Comparison of ENCODE assay signal across 8 cellular contexts in genomic region chr16:4373909-4374742, GRCh38. TPM values are rescaled to one million over a fixed set of nuclear protein-coding genes. Genes with fewer than 3 reads are reported as not detected.
DNase-seq lines count a peak whose midpoint lies in the region; ATAC-seq and TF ChIP-seq lines count a peak whose summit lies in the region.

No MANE protein-coding gene starts in this region.

- no peak overlapping the region for H3K27ac Mint-ChIP-seq in activated T-cell treated with anti-CD3 and anti-CD28 coated beads, Interleukin-2, amount 50 U/mL, for 72 hours

- no peaks in the 10 kb centered on the region for H3K36me3 Mint-ChIP-seq in activated T-cell treated with anti-CD3 and anti-CD28 coated beads, Interleukin-2, amount 50 U/mL, for 72 hours (ENCODE audit: insufficient read depth in 2 of 2)

- no peaks in the 10 kb centered on the region for H3K9me3 Mint-ChIP-seq in activated T-cell treated with anti-CD3 and anti-CD28 coated beads, Interleukin-2, amount 50 U/mL, for 72 hours

- no peak overlapping the region for H3K4me3 Mint-ChIP-seq in activated T-cell treated with anti-CD3 and anti-CD28 coated beads, Interleukin-2, amount 50 U/mL, for 72 hours

- no peak for TF ChIP-seq CTCF in fibroblast of pulmonary artery (IDR thresholded peaks at IDR 0.05; ENCODE audit: low read length, missing control alignments)

- H3K4me3 ChIP-seq in SJCRH30 (no peak overlapping the region), fibroblast of pulmonary artery (replicated peaks; ENCODE audit: low read depth, low read length) (peak overlapping the region; percentile 97)

- H3K27ac ChIP-seq in SJCRH30, result no peak overlapping the region; the same call in 1 of the 2 replicates

- H3K27me3 Mint-ChIP-seq in activated T-cell treated with anti-CD3 and anti-CD28 coated beads, Interleukin-2, amount 50 U/mL, for 72 hours (ENCODE audit: low read depth), result no peaks in the 10 kb centered on the region

- ATAC-seq in GM21381 (IDR thresholded peaks at IDR 0.05; ENCODE audit: unreplicated experiment), result no peak
- ATAC-seq in activated T-cell treated with anti-CD3 and anti-CD28 coated beads, Interleukin-2, amount 50 U/mL, for 72 hours (replicated peaks in 1 of 2), result no peak

- H3K9me3 ChIP-seq in SJCRH30 (replicated peaks), result no peaks in the 10 kb centered on the region

- H3K4me1 Mint-ChIP-seq in activated T-cell treated with anti-CD3 and anti-CD28 coated beads, Interleukin-2, amount 50 U/mL, for 72 hours (ENCODE audit: low read depth), result peaks cover 7% of the 10 kb centered on the region

- H3K27me3 ChIP-seq in SJCRH30, result no peaks in the 10 kb centered on the region

- H3K36me3 ChIP-seq in SJCRH30, result no peaks in the 10 kb centered on the region

- DNase-seq in C1 segment of cervical spinal cord (lab: John Stamatoyannopoulos, UW) (peak in 10 of 14 donors; percentile 16 to 73 (median 54)), SJCRH30 (peak; percentile 47 to 57), fibroblast of pulmonary artery (ENCODE audit: low read depth) (peak; percentile 96), non-pigmented ciliary epithelial cell (ENCODE audit: low read depth) (peak; percentile 76), NCI-H2107 (lab: John Stamatoyannopoulos, UW) (no peak)
- no peak for DNase-seq in activated CD4-positive, CD25-positive, alpha-beta regulatory T cell treated with anti-CD3 and anti-CD28 coated beads, Interleukin-2, amount 50 U/mL, for 72 hours
- DNase-seq in activated T-cell treated with anti-CD3 and anti-CD28 coated beads, Interleukin-2, amount 50 U/mL, for 72 hours, result no peak

- peaks cover 38% of the 10 kb centered on the region for H3K4me1 ChIP-seq in SJCRH30

RNA-seq across cellular contexts. Expression of gene VASN, which starts 2.5 kb away (rescaled TPM):
- 0.18 and 0.28 TPM in 2 replicates for total RNA-seq in SJCRH30 (2014; rRNA removed; shearing (Covaris generic))
- not detected for total RNA-seq in activated T-cell treated with anti-CD3 and anti-CD28 coated beads, Interleukin-2, amount 50 U/mL, for 72 hours

RNA-seq across cellular contexts. Expression of gene PAM16, which starts 23.0 kb away (rescaled TPM):
- 21.8 and 28.9 TPM in 2 replicates for total RNA-seq in SJCRH30 (2014; rRNA removed; shearing (Covaris generic))
- 10 to 100 TPM; 46.6 to 48.2 TPM for total RNA-seq in activated T-cell treated with anti-CD3 and anti-CD28 coated beads, Interleukin-2, amount 50 U/mL, for 72 hours

RNA-seq across cellular contexts. Expression of gene CORO7, which starts 42.3 kb away (rescaled TPM):
- 48.2 and 49.7 TPM in 2 replicates for total RNA-seq in SJCRH30 (2014; rRNA removed; shearing (Covaris generic))
- total RNA-seq in activated T-cell treated with anti-CD3 and anti-CD28 coated beads, Interleukin-2, amount 50 U/mL, for 72 hours, result 100 to 1,000 TPM in 1 of 2 donors, 10 to 100 TPM in 1; 88.6 to 105 TPM

RNA-seq across cellular contexts. Expression of gene DNAJA3, which starts 51.5 kb away (rescaled TPM):
- 55.4 and 56.7 TPM in 2 replicates for total RNA-seq in SJCRH30 (2014; rRNA removed; shearing (Covaris generic))
- total RNA-seq in activated T-cell treated with anti-CD3 and anti-CD28 coated beads, Interleukin-2, amount 50 U/mL, for 72 hours, result 10 to 100 TPM; 83.6 to 98.7 TPM

RNA-seq across cellular contexts. Expression of gene GLIS2, which starts 58.3 kb away (rescaled TPM):
- 1.6 and 1.9 TPM in 2 replicates for total RNA-seq in SJCRH30 (2014; rRNA removed; shearing (Covaris generic))
- total RNA-seq in activated T-cell treated with anti-CD3 and anti-CD28 coated beads, Interleukin-2, amount 50 U/mL, for 72 hours, result 1 to 10 TPM; 1.3 to 1.7 TPM

Comparison
In these comparisons a context has a peak if more than half of its experiments do, and no peak if none do; other contexts are left out.
1. DNase-seq: peak in C1 segment of cervical spinal cord (10 of 14), SJCRH30 (2 of 2), fibroblast of pulmonary artery (single experiment) and non-pigmented ciliary epithelial cell (single experiment); none in activated CD4-positive, CD25-positive, alpha-beta regulatory T cell treated with anti-CD3 and anti-CD28 coated beads, Interleukin-2, amount 50 U/mL, for 72 hours (single experiment), NCI-H2107 (single experiment) and activated T-cell treated with anti-CD3 and anti-CD28 coated beads, Interleukin-2, amount 50 U/mL, for 72 hours (0 of 2).